Comparison of ENCODE assay signal across 22 cellular contexts in the genomic region with DNA sequence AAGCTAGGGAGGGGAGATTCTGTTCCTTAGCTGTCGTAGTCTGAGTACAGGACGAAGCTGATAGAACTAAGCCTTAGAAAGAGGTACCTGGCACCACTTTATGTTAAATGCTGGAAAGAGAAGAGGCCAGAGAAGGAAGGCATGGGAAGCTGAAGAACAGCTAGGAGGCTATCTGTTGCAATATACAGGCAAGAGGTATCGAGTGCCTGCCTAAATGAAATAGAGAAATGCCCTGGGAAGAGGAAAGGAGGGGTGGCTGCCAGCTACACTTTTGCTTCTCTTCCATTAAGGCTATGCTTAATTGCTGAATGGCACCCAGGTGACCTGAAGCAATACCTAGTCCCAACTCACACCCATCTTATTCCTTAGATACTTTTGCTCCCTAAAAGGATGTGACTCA.
"Had no signal": no experiment of that assay in that cellular context is flagged by ENCODE, and none has a peak within 500 bp of the region (broad histone marks: within the 10 kb centered on the region; RNA-seq: fewer than 3 reads in every experiment).

No MANE protein-coding gene starts in this region.

- H3K36me3 ChIP-seq: MG63, Peyer's patch, SJCRH30 had no signal

- H3K4me1 ChIP-seq: Peyer's patch, SJCRH30 had no signal

- H3K4me3 ChIP-seq: MG63, Peyer's patch, SJCRH30 had no signal

- ATAC-seq: Right ventricle myocardium inferior, SK-N-SH treated with all-trans-retinoic acid at 6 μM for 48 hours had no signal

- DNase-seq: KBM-7, MG63, NCI-H1092, NCI-H1105 treated with DMSO at 0.1 percent for 48 hours, NCI-H1417 treated with DMSO at 0.1 percent for 48 hours, NCI-H146, NCI-H187, NCI-H2029, NCI-H2081 treated with DMSO at 0.1 percent for 48 hours, NCI-H2171, NCI-H226, NCI-H446, NCI-H510A, NCI-H524 treated with DMSO at 0.1 percent for 48 hours, NCI-H69, NCI-H774, Peyer's patch, SHP77 treated with DMSO at 0.1 percent for 48 hours, SJCRH30, T-helper 1 cell had no signal

- H3K27me3 ChIP-seq: MG63, Peyer's patch, SJCRH30 had no signal

- H3K27ac ChIP-seq: Peyer's patch, SJCRH30 had no signal

- H3K9me3 ChIP-seq: MG63, Peyer's patch, SJCRH30 had no signal
